ENCODE assay signal across 23 cellular contexts in the genomic region with DNA sequence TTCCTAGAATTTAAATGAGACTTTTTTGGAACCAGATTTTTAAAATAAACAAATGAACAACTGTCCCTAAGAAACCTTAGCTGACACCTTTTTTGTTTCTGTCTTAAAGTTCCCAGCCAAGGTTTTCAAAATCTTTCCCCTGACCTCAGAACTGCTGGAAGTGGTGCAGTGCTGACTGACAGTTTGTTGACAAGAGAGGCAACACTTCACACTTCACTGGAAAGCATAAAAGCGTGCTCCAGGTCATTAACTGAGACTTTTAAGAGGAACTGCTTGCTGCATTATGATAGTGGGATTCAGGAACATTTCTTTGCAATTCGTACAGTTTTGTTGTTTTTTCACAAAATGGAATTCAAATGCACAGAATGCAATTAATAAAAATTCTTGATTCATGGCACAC. TPM values are rescaled to one million over a fixed set of nuclear protein-coding genes. Genes with fewer than 3 reads are reported as not detected.
DNase-seq lines count a peak whose midpoint lies in the region; ATAC-seq, FAIRE-seq and TF ChIP-seq lines count a peak whose summit lies in the region.
"Had no signal": no experiment of that assay in that cellular context is flagged by ENCODE, and none has a peak within 500 bp of the region (broad histone marks: within the 10 kb centered on the region; RNA-seq: fewer than 3 reads in every experiment).

No MANE protein-coding gene starts in this region.

- H3K4me2 ChIP-seq in K562 (ENCODE audit: insufficient read depth, low read length), result no peak overlapping the region

- CTCF ChIA-PET in K562 (lab: Yijun Ruan, JAX; ENCODE audit: low intra/inter-chr PET ratio), result no interaction called here

- TF ChIP-seq CTCF in K562 (IDR thresholded peaks at IDR 0.05 in 2 of 3, conservative IDR thresholded peaks at IDR 0.05 in 1 of 3; ENCODE audit: insufficient read depth in 2 of 3, low read depth in 1 of 3, low read length in 3 of 3), result no peak

- no peak overlapping the region for H3K4me3 ChIP-seq in K562
- H3K4me3 ChIP-seq: GM23248, psoas muscle had no signal

- no peaks in the 10 kb centered on the region for H3K36me3 ChIP-seq in K562 (ENCODE audit: control insufficient read depth, insufficient read depth, low read length)

- intact Hi-C loops in K562 (cut with micrococcal nuclease), result no loop called here

- FAIRE-seq in K562 (lab: Jason Lieb, UNC), result no peak
- FAIRE-seq: A204.1, bronchial epithelial cell, small intestine, urothelium cell line had no signal

- H3K9ac ChIP-seq in K562 (ENCODE audit: insufficient read depth in 1 of 2, low read depth in 2 of 2, low read length in 2 of 2), result no peak overlapping the region
- H3K9ac ChIP-seq: GM23248 had no signal

- no peaks in the 10 kb centered on the region for H3K79me2 ChIP-seq in K562 (ENCODE audit: control insufficient read depth, insufficient read depth, low read length)

- no peaks in the 10 kb centered on the region for H3K9me1 ChIP-seq in K562 (ENCODE audit: control insufficient read depth, insufficient read depth, low read length)

- H4K20me1 ChIP-seq in K562 (replicated peaks; ENCODE audit: control insufficient read depth, insufficient read depth, low read length), result peaks cover 8% of the 10 kb centered on the region; the same call in 1 of the 2 replicates

- H3K4me1 ChIP-seq in K562 (replicated peaks in 1 of 2; ENCODE audit: control insufficient read depth in 2 of 2, insufficient read depth in 2 of 2, low read length in 2 of 2), result peaks cover 7 to 26% of the 10 kb centered on the region in 2 experiments

- DNase-seq in NCI-H2107 treated with DMSO at 0.1 percent for 48 hours (lab: John Stamatoyannopoulos, UW; ENCODE audit: unreplicated experiment) (peak; percentile 23), NCI-H2107 (lab: John Stamatoyannopoulos, UW) (no peak), NAMALWA (ENCODE audit: low spot score) (peak; percentile 73), K562 (ENCODE audit: extremely low read depth in 1 of 4, low spot score in 3 of 4) (no peak), renal cortical epithelial cell (ENCODE audit: low read depth) (peak; percentile 85)
- DNase-seq in activated CD4-positive, CD25-positive, alpha-beta regulatory T cell (lab: John Stamatoyannopoulos, UW), result no peak
- DNase-seq: activated CD4-positive, alpha-beta T cell treated with anti-CD3 and anti-CD28 coated beads, Interleukin-2, amount 50 U/mL, for 1 hour; activated CD8-positive, alpha-beta memory T cell treated with anti-CD3 and anti-CD28 coated beads, Interleukin-2, amount 50 U/mL, for 48 hours; activated effector memory CD4-positive, alpha-beta T cell treated with anti-CD3 and anti-CD28 coated beads, Interleukin-2, amount 50 U/mL, for 16 hours; C1 segment of cervical spinal cord; foreskin keratinocyte; GM23248; islet precursor cell; NCI-H1105; psoas muscle; small intestine; stimulated activated CD4-positive, alpha-beta T cell treated with anti-CD3 and anti-CD28 coated beads, Interleukin-4, amount 100 ng/mL, for 24 hours had no signal

- POLR2A ChIA-PET in K562 (lab: Yijun Ruan, JAX), result interaction anchor here (0.6 kb wide), 1 partner anchor 1214 kb away, joined by 3 read pairs; no protein-coding TSS in a partner anchor

- no peak overlapping the region for H2AFZ ChIP-seq in K562 (ENCODE audit: low read depth, low read length)
- H2AFZ ChIP-seq: GM23248 had no signal

- H3K27ac ChIP-seq in K562 (ENCODE audit: extremely low read depth, low read depth, low read length), result no peak overlapping the region
- H3K27ac ChIP-seq: epithelial cell of prostate, foreskin keratinocyte, GM23248, psoas muscle had no signal

- 2% methylated on average over 2 of the region's 2 CpGs for WGBS in K562 (ENCODE audit: insufficient coverage, low coverage, missing lambda C conversion rate)

- ATAC-seq in K562 (no peak), HG03280 (IDR thresholded peaks at IDR 0.05; ENCODE audit: unreplicated experiment) (no peak), GM21381 (IDR thresholded peaks at IDR 0.05; ENCODE audit: unreplicated experiment) (no peak)
- ATAC-seq: foreskin keratinocyte, psoas muscle had no signal

- no peak for TF ChIP-seq RAD21 in K562 (CRISPR knock-in tag; conservative IDR thresholded peaks at IDR 0.05 in 1 of 2, IDR thresholded peaks at IDR 0.05 in 1 of 2)

- TF ChIP-seq POLR2A in K562 (conservative IDR thresholded peaks at IDR 0.05), result no peak

- TF ChIP-seq EP300 in K562 (IDR thresholded peaks at IDR 0.05; ENCODE audit: low read length), result no peak

- in situ Hi-C loops in K562 (cut with MboI), result no loop called here

- H3K27me3 ChIP-seq in K562 (ENCODE audit: control insufficient read depth in 2 of 2, insufficient read depth in 2 of 2, low read length in 2 of 2), result peaks cover 9 to 21% of the 10 kb centered on the region in 2 experiments; a peak in 3 of 5 replicates
- H3K27me3 ChIP-seq: foreskin keratinocyte had no signal

- BruUV-seq in K562 (replicated peaks; lab: Mats Ljungman, UMichigan), result no TSS peak

- no peaks in the 10 kb centered on the region for H3K9me3 ChIP-seq in K562 (replicated peaks; ENCODE audit: control insufficient read depth, insufficient read depth, low read depth, low read length)
- H3K9me3 ChIP-seq: psoas muscle had no signal

TF ChIP-seq in K562, 482 proteins besides CTCF, POLR2A, EP300 and RAD21 (continues in another document):
- TF ChIP-seq, protein P1, sequence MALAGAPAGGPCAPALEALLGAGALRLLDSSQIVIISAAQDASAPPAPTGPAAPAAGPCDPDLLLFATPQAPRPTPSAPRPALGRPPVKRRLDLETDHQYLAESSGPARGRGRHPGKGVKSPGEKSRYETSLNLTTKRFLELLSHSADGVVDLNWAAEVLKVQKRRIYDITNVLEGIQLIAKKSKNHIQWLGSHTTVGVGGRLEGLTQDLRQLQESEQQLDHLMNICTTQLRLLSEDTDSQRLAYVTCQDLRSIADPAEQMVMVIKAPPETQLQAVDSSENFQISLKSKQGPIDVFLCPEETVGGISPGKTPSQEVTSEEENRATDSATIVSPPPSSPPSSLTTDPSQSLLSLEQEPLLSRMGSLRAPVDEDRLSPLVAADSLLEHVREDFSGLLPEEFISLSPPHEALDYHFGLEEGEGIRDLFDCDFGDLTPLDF (CRISPR knock-in tag; IDR thresholded peaks at IDR 0.05), result no peak
- no peak for TF ChIP-seq TEAD1 (CRISPR knock-in tag; IDR thresholded peaks at IDR 0.05)
- TF ChIP-seq PHTF2 (CRISPR knock-in tag; IDR thresholded peaks at IDR 0.05), result no peak
- no peak for TF ChIP-seq BCL6 (CRISPR knock-in tag; IDR thresholded peaks at IDR 0.05)
- TF ChIP-seq SRSF7 (optimal IDR thresholded peaks at IDR 0.05; ENCODE audit: low read depth, low read length), result no peak
- peak; percentile 76 for TF ChIP-seq L3MBTL2 (IDR thresholded peaks at IDR 0.05)
- TF ChIP-seq, protein P2, sequence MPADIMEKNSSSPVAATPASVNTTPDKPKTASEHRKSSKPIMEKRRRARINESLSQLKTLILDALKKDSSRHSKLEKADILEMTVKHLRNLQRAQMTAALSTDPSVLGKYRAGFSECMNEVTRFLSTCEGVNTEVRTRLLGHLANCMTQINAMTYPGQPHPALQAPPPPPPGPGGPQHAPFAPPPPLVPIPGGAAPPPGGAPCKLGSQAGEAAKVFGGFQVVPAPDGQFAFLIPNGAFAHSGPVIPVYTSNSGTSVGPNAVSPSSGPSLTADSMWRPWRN (IDR thresholded peaks at IDR 0.05; ENCODE audit: low read depth), result peak; percentile 75
- TF ChIP-seq RB1 (IDR thresholded peaks at IDR 0.05; ENCODE audit: low read depth), result no peak
- no peak for TF ChIP-seq ELK1 (CRISPR knock-in tag; IDR thresholded peaks at IDR 0.05)
- no peak for TF ChIP-seq KLF10 (CRISPR knock-in tag; IDR thresholded peaks at IDR 0.05)
- no peak for TF ChIP-seq CREB5 (CRISPR knock-in tag; IDR thresholded peaks at IDR 0.05)
- TF ChIP-seq PRPF4 (IDR thresholded peaks at IDR 0.05; ENCODE audit: insufficient read depth, low read depth, low read length, poor library complexity, severe bottlenecking), result no peak

RNA-seq across cellular contexts. Expression of gene SYPL1, which starts 36.2 kb away (rescaled TPM):
- total RNA-seq in K562 (2011; cell fraction: chromatin; rRNA removed; ENCODE audit: low replicate concordance), result 58.3 and 92.7 TPM in 2 replicates
- total RNA-seq in K562 (2011; cell fraction: nucleolus; rRNA removed), result 54.4 and 68.0 TPM in 2 replicates
- total RNA-seq in K562 (2011; cell fraction: nucleoplasm; rRNA removed), result 90.3 and 115 TPM in 2 replicates
- 23.8 and 25.5 TPM in 2 replicates for total RNA-seq in K562 (2014; rRNA removed)
- 51.3 and 58.3 TPM in 2 replicates for total RNA-seq in K562 (2014; rRNA removed; fragmentation: Illumina TruSeq; extraction: Trizol)
- total RNA-seq in K562 (2015; rRNA removed; fragmentation: Illumina TruSeq; extraction: Trizol), result 45.0 and 47.8 TPM in 2 replicates
- total RNA-seq in K562 (2021), result 70.2 and 73.4 TPM in 2 replicates
- 71.7 and 100 TPM in 2 replicates for polyA plus RNA-seq in K562 (2011; rRNA removed)
- 41.5 and 68.5 TPM in 2 replicates for polyA plus RNA-seq in K562 (2011; cell fraction: cytosol; rRNA removed)
- 15.7 and 22.1 TPM in 2 replicates for polyA plus RNA-seq in K562 (2011; cell fraction: nucleus; rRNA removed)
- 94.6 and 111 TPM in 2 replicates for polyA plus RNA-seq in K562 (2012)
- 71.9 and 81.5 TPM in 2 replicates for polyA plus RNA-seq in K562 (2014; fragmentation: Illumina TruSeq; extraction: Trizol)
- polyA plus RNA-seq in K562 (2014; fragmentation: Nextera tagmentation; extraction: Ambion mirVana), result 100 to 1,000 TPM; 171 to 214 TPM
- polyA plus RNA-seq in K562 (2014; rRNA removed), result 53.5 and 54.1 TPM in 2 replicates
- polyA minus RNA-seq in K562 (2011; rRNA and poly(A)+ RNA removed), result 68.6 and 85.2 TPM in 2 replicates
- polyA minus RNA-seq in K562 (2011; cell fraction: cytosol; rRNA and poly(A)+ RNA removed), result 27.0 and 38.1 TPM in 2 replicates
- polyA minus RNA-seq in K562 (2011; cell fraction: nucleus; rRNA and poly(A)+ RNA removed), result 14.4 and 20.3 TPM in 2 replicates
- total RNA-seq in renal cortical epithelial cell, result 91.2 and 162 TPM in 2 replicates

Comparison
In these comparisons a context has a peak if more than half of its experiments do, and no peak if none do; other contexts are left out.
1. DNase-seq: peak in NCI-H2107 treated with DMSO at 0.1 percent for 48 hours (single experiment), NAMALWA (single experiment) and renal cortical epithelial cell (single experiment); none in NCI-H2107 (single experiment), K562 (0 of 4) and activated CD4-positive, CD25-positive, alpha-beta regulatory T cell (0 of 4).